1 cellular context compared by ENCODE assay signal in the genomic region with DNA sequence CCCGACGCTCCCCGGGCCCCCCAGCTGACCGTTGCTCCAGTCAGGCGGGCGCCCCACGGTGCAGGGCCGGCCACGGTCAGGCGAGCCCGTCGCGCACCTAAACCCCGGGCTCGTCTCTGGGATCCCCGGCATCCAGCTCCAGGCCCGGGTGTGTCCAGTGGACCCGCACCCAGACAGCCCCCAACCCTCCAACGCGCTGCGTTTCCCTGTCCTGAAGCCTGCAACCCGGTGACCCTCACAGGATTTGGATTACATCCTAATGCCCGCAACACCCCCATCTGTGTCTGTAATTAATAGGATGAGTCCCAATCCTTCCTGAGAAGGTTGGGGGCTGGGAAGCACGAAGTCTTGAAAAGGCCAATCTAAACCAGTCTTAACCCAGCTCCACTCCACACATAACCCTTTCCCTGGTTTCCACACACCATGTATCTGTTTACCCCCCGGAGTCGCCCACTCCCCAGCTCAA.
TF ChIP-seq lines count a peak whose summit lies in the region.

No MANE protein-coding gene starts in this region.

TF ChIP-seq in SK-N-SH treated with all-trans-retinoic acid at 6 μM for 48 hours, 23 proteins besides CTCF, POLR2A, EP300 and RAD21 (continued from another document):
- no peak for TF ChIP-seq TOX (CRISPR knock-in tag; IDR thresholded peaks at IDR 0.05; ENCODE audit: borderline replicate concordance)
TF ChIP-seq in SK-N-SH treated with all-trans-retinoic acid at 6 μM for 48 hours: peak in this region for 0.
